Comparison of ENCODE assay signal across 3 cellular contexts in the genomic region with DNA sequence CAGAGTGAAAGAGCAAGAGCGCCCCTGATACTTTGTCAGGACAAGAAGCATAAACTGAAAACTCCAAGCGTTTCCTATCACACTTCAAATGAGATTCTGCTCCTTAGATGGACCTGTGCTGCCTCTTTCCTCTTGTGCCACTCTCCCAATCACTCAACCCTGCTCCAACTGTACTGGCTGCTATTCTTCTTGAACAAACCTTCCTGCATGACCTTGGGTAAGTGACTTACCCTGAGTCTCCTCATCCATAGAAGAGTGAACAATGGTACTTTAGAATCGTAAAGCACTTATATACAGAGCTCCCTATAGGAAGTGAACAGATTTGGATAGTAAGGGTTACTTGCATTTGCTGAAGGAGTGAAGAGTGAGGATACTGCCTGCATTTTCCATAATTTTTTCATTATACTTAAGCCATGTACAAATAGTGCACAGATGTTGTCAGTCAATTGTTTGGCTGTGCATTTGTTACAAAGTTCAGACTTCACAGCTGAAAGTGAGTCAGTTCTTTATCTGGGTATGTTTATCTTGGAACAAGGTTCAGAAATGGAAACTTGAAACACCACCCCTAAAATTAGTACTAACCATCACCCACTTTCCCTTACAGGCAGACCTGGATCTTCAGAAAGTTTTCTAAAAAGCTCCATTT.
TF ChIP-seq lines count a peak whose summit lies in the region.

No MANE protein-coding gene starts in this region.

TF ChIP-seq in A549, 52 proteins besides CTCF, POLR2A, EP300 and RAD21:
- no peak for TF ChIP-seq POLR2AphosphoS2 (conservative IDR thresholded peaks at IDR 0.05; ENCODE audit: low read length)

TF ChIP-seq in IMR-90, 13 proteins besides CTCF, POLR2A, EP300 and RAD21:
- TF ChIP-seq NFE2L2 (IDR thresholded peaks at IDR 0.05; ENCODE audit: low read depth, low read length) = no peak
- TF ChIP-seq USF2 (IDR thresholded peaks at IDR 0.05; ENCODE audit: low read depth, low read length) = no peak
- no peak for TF ChIP-seq MAZ (IDR thresholded peaks at IDR 0.05; ENCODE audit: borderline replicate concordance, low read depth, low read length)
- TF ChIP-seq, protein P1, sequence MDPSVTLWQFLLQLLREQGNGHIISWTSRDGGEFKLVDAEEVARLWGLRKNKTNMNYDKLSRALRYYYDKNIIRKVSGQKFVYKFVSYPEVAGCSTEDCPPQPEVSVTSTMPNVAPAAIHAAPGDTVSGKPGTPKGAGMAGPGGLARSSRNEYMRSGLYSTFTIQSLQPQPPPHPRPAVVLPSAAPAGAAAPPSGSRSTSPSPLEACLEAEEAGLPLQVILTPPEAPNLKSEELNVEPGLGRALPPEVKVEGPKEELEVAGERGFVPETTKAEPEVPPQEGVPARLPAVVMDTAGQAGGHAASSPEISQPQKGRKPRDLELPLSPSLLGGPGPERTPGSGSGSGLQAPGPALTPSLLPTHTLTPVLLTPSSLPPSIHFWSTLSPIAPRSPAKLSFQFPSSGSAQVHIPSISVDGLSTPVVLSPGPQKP (IDR thresholded peaks at IDR 0.05; ENCODE audit: borderline replicate concordance, low read depth, low read length) = no peak
- TF ChIP-seq RCOR1 (IDR thresholded peaks at IDR 0.05; ENCODE audit: insufficient replicate concordance, low read length) = no peak
- no peak for TF ChIP-seq CHD1 (IDR thresholded peaks at IDR 0.05; ENCODE audit: low read depth, low read length)
- no peak for TF ChIP-seq FOS (IDR thresholded peaks at IDR 0.05; ENCODE audit: low read depth, low read length)
- no peak for TF ChIP-seq RFX5 (IDR thresholded peaks at IDR 0.05; ENCODE audit: low read depth, low read length)
- TF ChIP-seq CEBPB (IDR thresholded peaks at IDR 0.05; ENCODE audit: low read depth, low read length) = no peak
- no peak for TF ChIP-seq MAFK (IDR thresholded peaks at IDR 0.05; ENCODE audit: low read depth, low read length)
- no peak for TF ChIP-seq BHLHE40 (IDR thresholded peaks at IDR 0.05; ENCODE audit: low read depth, low read length)
- no peak for TF ChIP-seq MXI1 (IDR thresholded peaks at IDR 0.05; ENCODE audit: borderline replicate concordance, low read depth, low read length)
- no peak for TF ChIP-seq SMC3 (IDR thresholded peaks at IDR 0.05; ENCODE audit: low read depth, low read length)

TF ChIP-seq in liver, 16 proteins besides CTCF, POLR2A, EP300 and RAD21:
- TF ChIP-seq NR2F2 (IDR thresholded peaks at IDR 0.05) (no peak), FOXA2 (IDR thresholded peaks at IDR 0.05) (peak; percentile 70), FOXA1 (IDR thresholded peaks at IDR 0.05) (peak; percentile 55), HNF4G (IDR thresholded peaks at IDR 0.05) (peak; percentile 76), SP1 (IDR thresholded peaks at IDR 0.05) (peak; percentile 83), EGR1 (IDR thresholded peaks at IDR 0.05; ENCODE audit: low read depth in 2 of 2) (no peak), HNF4A (conservative IDR thresholded peaks at IDR 0.05) (peak; percentile 85 to 90), GABPA (IDR thresholded peaks at IDR 0.05 in 1 of 2, conservative IDR thresholded peaks at IDR 0.05 in 1 of 2) (no peak), YY1 (IDR thresholded peaks at IDR 0.05) (peak; percentile 72), TAF1 (conservative IDR thresholded peaks at IDR 0.05) (no peak), RXRA (IDR thresholded peaks at IDR 0.05) (peak; percentile 64 to 73), REST (IDR thresholded peaks at IDR 0.05) (peak; percentile 50), JUND (IDR thresholded peaks at IDR 0.05) (peak; percentile 93 to 96), MAX (IDR thresholded peaks at IDR 0.05) (peak; percentile 10)
- TF ChIP-seq, protein P2, sequence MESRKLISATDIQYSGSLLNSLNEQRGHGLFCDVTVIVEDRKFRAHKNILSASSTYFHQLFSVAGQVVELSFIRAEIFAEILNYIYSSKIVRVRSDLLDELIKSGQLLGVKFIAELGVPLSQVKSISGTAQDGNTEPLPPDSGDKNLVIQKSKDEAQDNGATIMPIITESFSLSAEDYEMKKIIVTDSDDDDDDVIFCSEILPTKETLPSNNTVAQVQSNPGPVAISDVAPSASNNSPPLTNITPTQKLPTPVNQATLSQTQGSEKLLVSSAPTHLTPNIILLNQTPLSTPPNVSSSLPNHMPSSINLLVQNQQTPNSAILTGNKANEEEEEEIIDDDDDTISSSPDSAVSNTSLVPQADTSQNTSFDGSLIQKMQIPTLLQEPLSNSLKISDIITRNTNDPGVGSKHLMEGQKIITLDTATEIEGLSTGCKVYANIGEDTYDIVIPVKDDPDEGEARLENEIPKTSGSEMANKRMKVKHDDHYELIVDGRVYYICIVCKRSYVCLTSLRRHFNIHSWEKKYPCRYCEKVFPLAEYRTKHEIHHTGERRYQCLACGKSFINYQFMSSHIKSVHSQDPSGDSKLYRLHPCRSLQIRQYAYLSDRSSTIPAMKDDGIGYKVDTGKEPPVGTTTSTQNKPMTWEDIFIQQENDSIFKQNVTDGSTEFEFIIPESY (IDR thresholded peaks at IDR 0.05) = peak; percentile 52
- TF ChIP-seq, protein P3, sequence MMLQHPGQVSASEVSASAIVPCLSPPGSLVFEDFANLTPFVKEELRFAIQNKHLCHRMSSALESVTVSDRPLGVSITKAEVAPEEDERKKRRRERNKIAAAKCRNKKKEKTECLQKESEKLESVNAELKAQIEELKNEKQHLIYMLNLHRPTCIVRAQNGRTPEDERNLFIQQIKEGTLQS (IDR thresholded peaks at IDR 0.05) = peak; percentile 76
